Comparison of ENCODE assay signal across 10 cellular contexts in genomic region chr2:64526034-64526433, GRCh38. TPM values are rescaled to one million over a fixed set of nuclear protein-coding genes. Genes with fewer than 3 reads are reported as not detected.
DNase-seq lines count a peak whose midpoint lies in the region; ATAC-seq and TF ChIP-seq lines count a peak whose summit lies in the region.
"Had no signal": no experiment of that assay in that cellular context is flagged by ENCODE, and none has a peak within 500 bp of the region (broad histone marks: within the 10 kb centered on the region; RNA-seq: fewer than 3 reads in every experiment).

No MANE protein-coding gene starts in this region.

- no peak for TF ChIP-seq RAD21 in neural cell (conservative IDR thresholded peaks at IDR 0.05)

- H3F3A ChIP-seq in neural cell (ENCODE audit: insufficient read depth, low read length, poor library complexity, severe bottlenecking) = peaks cover 7% of the 10 kb centered on the region

- TF ChIP-seq CTCF in Caco-2 (IDR thresholded peaks at IDR 0.05; ENCODE audit: insufficient read depth in 1 of 2, low read depth in 1 of 2, low read length in 1 of 2, severe bottlenecking in 1 of 2, unreplicated experiment in 1 of 2) (no peak), chondrocyte (IDR thresholded peaks at IDR 0.05) (no peak), neural cell (IDR thresholded peaks at IDR 0.05; ENCODE audit: poor library complexity, severe bottlenecking) (no peak)

- intact Hi-C loops in Caco-2 (cut with micrococcal nuclease; ENCODE audit: unreplicated experiment) = loop anchor here (10.0 kb wide), 1 partner anchor 129 kb away; the partner anchor contains the start of gene SERTAD2

- peaks cover 2% of the 10 kb centered on the region for H3K27me3 Mint-ChIP-seq in Caco-2 (ENCODE audit: insufficient read depth, unreplicated experiment)
- H3K27me3 Mint-ChIP-seq in chondrocyte (ENCODE audit: low read depth) = no peaks in the 10 kb centered on the region

- H3K4me2 ChIP-seq in neural cell (ENCODE audit: low read length) = peak overlapping the region; percentile 72

- DNase-seq in Caco-2 = no peak
- DNase-seq in chondrocyte (ENCODE audit: low spot score) = no peak
- no peak for DNase-seq in NCI-H510A treated with DMSO at 0.1 percent for 48 hours (lab: John Stamatoyannopoulos, UW)
- DNase-seq: NCI-H446 treated with DMSO at 0.1 percent for 48 hours had no signal

- H2AFZ ChIP-seq in neural cell (ENCODE audit: low read depth, low read length) = no peak overlapping the region

- H3K27ac ChIP-seq in HUES64 (ENCODE audit: low read depth, low read length) = no peak overlapping the region
- no peak overlapping the region for H3K27ac ChIP-seq in neural cell (ENCODE audit: low read length)

- BruUV-seq in Caco-2 (replicated peaks; lab: Mats Ljungman, UMichigan) = no TSS peak

- H3K9me3 Mint-ChIP-seq in Caco-2 (ENCODE audit: unreplicated experiment) = no peaks in the 10 kb centered on the region
- no peaks in the 10 kb centered on the region for H3K9me3 Mint-ChIP-seq in chondrocyte (ENCODE audit: low read depth)

- H3K4me3 Mint-ChIP-seq in Caco-2 (ENCODE audit: unreplicated experiment) = peak overlapping the region; percentile 87
- H3K4me3 Mint-ChIP-seq in chondrocyte (ENCODE audit: unreplicated experiment) = peak overlapping the region; percentile 95

- H3K9me2 ChIP-seq in neural cell (ENCODE audit: insufficient read depth, low read length) = no peaks in the 10 kb centered on the region

- no peaks in the 10 kb centered on the region for H3K9me3 ChIP-seq in Caco-2
- no peaks in the 10 kb centered on the region for H3K9me3 ChIP-seq in HUES64 (ENCODE audit: insufficient read depth, low read depth, low read length)
- H3K9me3 ChIP-seq in neural cell (ENCODE audit: low read length) = no peaks in the 10 kb centered on the region

- POLR2A ChIA-PET in Caco-2 (lab: Charles Lee) = no interaction called here

- no peak for TF ChIP-seq EP300 in neural cell (conservative IDR thresholded peaks at IDR 0.05; ENCODE audit: poor library complexity, severe bottlenecking)

- CTCF ChIA-PET in Caco-2 (lab: Charles Lee) = no interaction called here

- H3K4me1 Mint-ChIP-seq in Caco-2 (ENCODE audit: low read depth, unreplicated experiment) (no peaks in the 10 kb centered on the region), chondrocyte (ENCODE audit: low read depth) (peaks cover 27% of the 10 kb centered on the region)

- no peaks in the 10 kb centered on the region for H3K36me3 ChIP-seq in Caco-2 (ENCODE audit: control insufficient read depth, insufficient read depth, low read length)
- H3K36me3 ChIP-seq in HUES64 (ENCODE audit: insufficient read depth, low read length) = no peaks in the 10 kb centered on the region
- H3K36me3 ChIP-seq in neural cell (ENCODE audit: insufficient read depth, low read length) = no peaks in the 10 kb centered on the region

- H3K9ac ChIP-seq in HUES64 (ENCODE audit: low read depth, low read length) = no peak overlapping the region
- peak overlapping the region; percentile 8 for H3K9ac ChIP-seq in neural cell (ENCODE audit: low read length)

- peaks cover 4% of the 10 kb centered on the region; the same call in 1 of the 2 replicates for H3K4me1 ChIP-seq in Caco-2
- peaks cover 13% of the 10 kb centered on the region; the same call in 1 of the 2 replicates for H3K4me1 ChIP-seq in HUES64 (ENCODE audit: insufficient read depth, low read length)

- H3K4me3 ChIP-seq in Caco-2 (ENCODE audit: low read depth, low read length) (no peak overlapping the region), HUES64 (ENCODE audit: low read length) (peak overlapping the region; percentile 91), neural cell (ENCODE audit: low read length) (peak overlapping the region; percentile 79)
- H3K4me3 ChIP-seq: lung had no signal

- ATAC-seq in HG03378 (IDR thresholded peaks at IDR 0.05; ENCODE audit: unreplicated experiment) (no peak), GM18505 (IDR thresholded peaks at IDR 0.05; ENCODE audit: unreplicated experiment) (no peak), HG03135 (IDR thresholded peaks at IDR 0.05; ENCODE audit: unreplicated experiment) (no peak)

- H3K27ac Mint-ChIP-seq in Caco-2 (ENCODE audit: unreplicated experiment) (no peak overlapping the region), chondrocyte (ENCODE audit: unreplicated experiment) (peak overlapping the region; percentile 8)

- H3K79me2 ChIP-seq in neural cell (replicated peaks; ENCODE audit: insufficient read depth, low read length) = peaks cover 51% of the 10 kb centered on the region

- no peaks in the 10 kb centered on the region for H3K27me3 ChIP-seq in Caco-2 (replicated peaks; ENCODE audit: control insufficient read depth, insufficient read depth, low read length)
- peaks cover 5% of the 10 kb centered on the region; the same call in 1 of the 2 replicates for H3K27me3 ChIP-seq in HUES64 (ENCODE audit: insufficient read depth, low read length)
- H3K27me3 ChIP-seq in neural cell (ENCODE audit: insufficient read depth, low read depth, low read length) = no peaks in the 10 kb centered on the region

- H4K20me1 ChIP-seq in neural cell (ENCODE audit: insufficient read depth) = no peaks in the 10 kb centered on the region

- H3K36me3 Mint-ChIP-seq in Caco-2 (ENCODE audit: insufficient read depth, unreplicated experiment) (peaks cover 15% of the 10 kb centered on the region), chondrocyte (ENCODE audit: low read depth) (no peaks in the 10 kb centered on the region)

- no CpG with 5 or more reads among the region's 3 CpGs for WGBS in HUES64

- no peak for TF ChIP-seq POLR2A in GM18505 (IDR thresholded peaks at IDR 0.05; ENCODE audit: borderline replicate concordance, extremely low read depth, insufficient read depth, insufficient read length)

TF ChIP-seq in neural cell, 6 proteins besides CTCF, POLR2A, EP300 and RAD21:
- TF ChIP-seq TAF1 (IDR thresholded peaks at IDR 0.05; ENCODE audit: low read depth) = no peak
- TF ChIP-seq MXI1 (conservative IDR thresholded peaks at IDR 0.05; ENCODE audit: poor library complexity, severe bottlenecking) = no peak
- TF ChIP-seq POLR2AphosphoS5 (IDR thresholded peaks at IDR 0.05) = no peak
- no peak for TF ChIP-seq EZH2 (IDR thresholded peaks at IDR 0.05; ENCODE audit: borderline replicate concordance, insufficient read depth, low read length, poor library complexity, severe bottlenecking)
- no peak for TF ChIP-seq SMC3 (conservative IDR thresholded peaks at IDR 0.05; ENCODE audit: poor library complexity)
- TF ChIP-seq, protein P1, sequence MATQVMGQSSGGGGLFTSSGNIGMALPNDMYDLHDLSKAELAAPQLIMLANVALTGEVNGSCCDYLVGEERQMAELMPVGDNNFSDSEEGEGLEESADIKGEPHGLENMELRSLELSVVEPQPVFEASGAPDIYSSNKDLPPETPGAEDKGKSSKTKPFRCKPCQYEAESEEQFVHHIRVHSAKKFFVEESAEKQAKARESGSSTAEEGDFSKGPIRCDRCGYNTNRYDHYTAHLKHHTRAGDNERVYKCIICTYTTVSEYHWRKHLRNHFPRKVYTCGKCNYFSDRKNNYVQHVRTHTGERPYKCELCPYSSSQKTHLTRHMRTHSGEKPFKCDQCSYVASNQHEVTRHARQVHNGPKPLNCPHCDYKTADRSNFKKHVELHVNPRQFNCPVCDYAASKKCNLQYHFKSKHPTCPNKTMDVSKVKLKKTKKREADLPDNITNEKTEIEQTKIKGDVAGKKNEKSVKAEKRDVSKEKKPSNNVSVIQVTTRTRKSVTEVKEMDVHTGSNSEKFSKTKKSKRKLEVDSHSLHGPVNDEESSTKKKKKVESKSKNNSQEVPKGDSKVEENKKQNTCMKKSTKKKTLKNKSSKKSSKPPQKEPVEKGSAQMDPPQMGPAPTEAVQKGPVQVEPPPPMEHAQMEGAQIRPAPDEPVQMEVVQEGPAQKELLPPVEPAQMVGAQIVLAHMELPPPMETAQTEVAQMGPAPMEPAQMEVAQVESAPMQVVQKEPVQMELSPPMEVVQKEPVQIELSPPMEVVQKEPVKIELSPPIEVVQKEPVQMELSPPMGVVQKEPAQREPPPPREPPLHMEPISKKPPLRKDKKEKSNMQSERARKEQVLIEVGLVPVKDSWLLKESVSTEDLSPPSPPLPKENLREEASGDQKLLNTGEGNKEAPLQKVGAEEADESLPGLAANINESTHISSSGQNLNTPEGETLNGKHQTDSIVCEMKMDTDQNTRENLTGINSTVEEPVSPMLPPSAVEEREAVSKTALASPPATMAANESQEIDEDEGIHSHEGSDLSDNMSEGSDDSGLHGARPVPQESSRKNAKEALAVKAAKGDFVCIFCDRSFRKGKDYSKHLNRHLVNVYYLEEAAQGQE (IDR thresholded peaks at IDR 0.05; ENCODE audit: borderline replicate concordance) = no peak

RNA-seq across cellular contexts. Expression of gene AFTPH, which starts 1.9 kb away (rescaled TPM):
- 29.3 and 30.1 TPM in 2 replicates for total RNA-seq in Caco-2 (2022)
- polyA plus RNA-seq in HUES64 (2013, experiment 1 of 2) = 10.8 TPM
- 12.9 TPM for polyA plus RNA-seq in HUES64 (2013, experiment 2 of 2)
- 14.0 to 17.3 TPM (median 17.0 TPM) in 3 replicates for total RNA-seq in chondrocyte
- polyA plus RNA-seq in neural cell = 57.4 and 63.0 TPM in 2 replicates
- 93.2 and 95.4 TPM in 2 replicates for polyA minus RNA-seq in neural cell
